ENCODE assay signal across 21 cellular contexts in the genomic region with DNA sequence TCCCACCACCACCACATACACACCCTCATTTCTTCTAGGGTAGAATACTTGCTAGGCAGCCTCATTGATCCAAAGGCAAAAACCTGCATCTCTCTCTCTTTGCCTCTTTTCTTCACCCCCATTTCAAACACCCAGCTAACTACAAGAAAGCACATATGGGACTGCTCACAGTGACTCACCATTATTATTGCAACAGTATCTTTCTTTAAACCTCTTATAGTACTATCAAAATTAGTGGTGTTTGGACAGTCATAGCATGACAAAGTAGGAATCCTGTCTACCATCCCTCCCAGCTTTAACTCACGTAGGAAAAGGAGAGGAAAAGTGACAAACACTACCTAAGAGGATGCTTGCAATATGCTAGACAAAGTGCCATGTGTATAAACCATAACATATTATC.
"Had no signal": no experiment of that assay in that cellular context is flagged by ENCODE, and none has a peak within 500 bp of the region (broad histone marks: within the 10 kb centered on the region; RNA-seq: fewer than 3 reads in every experiment).

No MANE protein-coding gene starts in this region.

- H3K79me2 ChIP-seq: parathyroid adenoma had no signal

- H3K4me1 ChIP-seq: gastrocnemius medialis, parathyroid adenoma, right lobe of liver, tibial artery had no signal

- H3K27me3 ChIP-seq: right lobe of liver, tibial artery had no signal

- H3K4me3 ChIP-seq: gastrocnemius medialis, mucosa of descending colon, right lobe of liver, skin epidermis, tibial artery had no signal

- H3K27ac ChIP-seq: gastrocnemius medialis, parathyroid adenoma, right lobe of liver, skin epidermis, tibial artery had no signal

- ATAC-seq: gastrocnemius medialis; left ventricle myocardium superior; mucosa of descending colon; right lobe of liver; stimulated activated effector memory CD8-positive, alpha-beta T cell treated with anti-CD3 and anti-CD28 coated beads, Interleukin-12 subunit alpha, Interleukin-12 subunit beta, amount 100 ng/mL, for 72 hours; stimulated activated naive CD8-positive, alpha-beta T cell treated with anti-CD3 and anti-CD28 coated beads, Interleukin-15, amount 100 ng/mL, for 72 hours; T-helper 17 cell had no signal

- DNase-seq: activated CD4-positive, alpha-beta memory T cell treated with anti-CD3 and anti-CD28 coated beads for 36 hours; activated CD4-positive, alpha-beta T cell treated with anti-CD3 and anti-CD28 coated beads for 48 hours; activated effector memory CD4-positive, alpha-beta T cell treated with anti-CD3 and anti-CD28 coated beads, Interleukin-2, amount 50 U/mL, for 16 hours; activated naive CD4-positive, alpha-beta T cell treated with anti-CD3 and anti-CD28 coated beads, Interleukin-2, amount 10 ng/mL, durations not matched to agents 7 days and 5 days; amygdala; effector CD4-positive, alpha-beta T cell; erythroblast; gastrocnemius medialis; hypothalamus; left ventricle myocardium superior; mucosa of descending colon; nephron progenitor cell; nucleus accumbens; right lobe of liver; stimulated activated CD4-positive, alpha-beta T cell treated with anti-CD3 and anti-CD28 coated beads, Interleukin-1b, Interleukin-23, amount 100 ng/mL, for 48 hours; stimulated activated naive CD8-positive, alpha-beta T cell treated with anti-CD3 and anti-CD28 coated beads, Interleukin-15, amount 100 ng/mL, for 72 hours; T-helper 17 cell; tibial artery had no signal

- H3K9me3 ChIP-seq: gastrocnemius medialis, mucosa of descending colon, right lobe of liver, tibial artery had no signal

- H3K9ac ChIP-seq: parathyroid adenoma had no signal

- H2AFZ ChIP-seq: parathyroid adenoma had no signal

- H3K36me3 ChIP-seq: gastrocnemius medialis, right lobe of liver, tibial artery had no signal
